In genomic region chr14:100122481-100123215, GRCh38 we compare ENCODE assay signal across 17 cellular contexts. TPM values are rescaled to one million over a fixed set of nuclear protein-coding genes. Genes with fewer than 3 reads are reported as not detected.
DNase-seq lines count a peak whose midpoint lies in the region; ATAC-seq and TF ChIP-seq lines count a peak whose summit lies in the region.
"Had no signal": no experiment of that assay in that cellular context is flagged by ENCODE, and none has a peak within 500 bp of the region (broad histone marks: within the 10 kb centered on the region; RNA-seq: fewer than 3 reads in every experiment).

No MANE protein-coding gene starts in this region.

- CTCF ChIA-PET in activated CD4-positive, alpha-beta T cell treated with anti-CD3 and anti-CD28 coated beads, Interleukin-2, amount 10 ng/mL, durations not matched to agents 7 days and 5 days (lab: Charles Lee), result interaction anchor here (0.8 to 1.9 kb wide), 2 partner anchors 14 to 26 kb away, joined by 3 to 9 read pairs; no protein-coding TSS in a partner anchor
- CTCF ChIA-PET in naive thymus-derived CD4-positive, alpha-beta T cell (lab: Charles Lee), result interaction anchor here (35.2 kb wide), 1 partner anchor 49 kb away, joined by 758 read pairs; the partner anchor contains the start of gene EVL

- no peaks in the 10 kb centered on the region for H3K9me3 Mint-ChIP-seq in activated CD4-positive, alpha-beta T cell treated with anti-CD3 and anti-CD28 coated beads, Interleukin-2, amount 10 ng/mL, durations not matched to agents 7 days and 5 days
- no peaks in the 10 kb centered on the region for H3K9me3 Mint-ChIP-seq in activated T-helper 17 cell treated with anti-CD3 and anti-CD28 coated beads, Interleukin-2, amount 50 U/mL, for 72 hours
- H3K9me3 Mint-ChIP-seq in naive thymus-derived CD4-positive, alpha-beta T cell, result no peaks in the 10 kb centered on the region
- H3K9me3 Mint-ChIP-seq: dendritic cell treated with granulocyte-macrophage colony-stimulating factor and Interleukin-4, amounts not matched to agents 40 ng/mL and 50 ng/mL, for 4 days; HFFc6; mesothelial cell of epicardium had no signal

- peak overlapping the region; percentile 10 for H3K27ac Mint-ChIP-seq in activated CD4-positive, alpha-beta T cell treated with anti-CD3 and anti-CD28 coated beads, Interleukin-2, amount 10 ng/mL, durations not matched to agents 7 days and 5 days
- H3K27ac Mint-ChIP-seq in activated T-helper 17 cell treated with anti-CD3 and anti-CD28 coated beads, Interleukin-2, amount 50 U/mL, for 72 hours, result peak overlapping the region; percentile 74
- peak overlapping the region in 7 of 9 donors; percentile 60 to 87 (median 71) for H3K27ac Mint-ChIP-seq in naive thymus-derived CD4-positive, alpha-beta T cell
- H3K27ac Mint-ChIP-seq: dendritic cell treated with granulocyte-macrophage colony-stimulating factor and Interleukin-4, amounts not matched to agents 40 ng/mL and 50 ng/mL, for 4 days; HFFc6; mesothelial cell of epicardium had no signal

- no peaks in the 10 kb centered on the region for H3K4me1 ChIP-seq in naive thymus-derived CD4-positive, alpha-beta T cell (ENCODE audit: control insufficient read depth in 2 of 2, insufficient read depth in 2 of 2, low read length in 2 of 2)
- peaks cover 0 to 7% (median 0%) of the 10 kb centered on the region in 3 donors for H3K4me1 ChIP-seq in gastroesophageal sphincter
- H3K4me1 ChIP-seq: prostate gland had no signal

- no peaks in the 10 kb centered on the region for H3K27me3 ChIP-seq in naive thymus-derived CD4-positive, alpha-beta T cell (ENCODE audit: control insufficient read depth in 2 of 2, insufficient read depth in 2 of 2, low read length in 2 of 2)
- H3K27me3 ChIP-seq in gastroesophageal sphincter, result no peaks in the 10 kb centered on the region
- H3K27me3 ChIP-seq in H7 (ENCODE audit: control insufficient read depth, insufficient read depth, low read length), result no peaks in the 10 kb centered on the region
- H3K27me3 ChIP-seq: MG63 had no signal

- H3K36me3 ChIP-seq in naive thymus-derived CD4-positive, alpha-beta T cell (ENCODE audit: control insufficient read depth in 2 of 3, insufficient read depth in 3 of 3, low read length in 3 of 3), result peaks cover 35 to 100% (median 58%) of the 10 kb centered on the region in 3 experiments
- H3K36me3 ChIP-seq in gastroesophageal sphincter (peaks cover 0 to 44% of the 10 kb centered on the region in 2 donors), H7 (replicated peaks; ENCODE audit: control insufficient read depth, insufficient read depth, low read length) (no peaks in the 10 kb centered on the region; the same call in 1 of the 2 replicates)
- H3K36me3 ChIP-seq: MG63, prostate gland had no signal

- H3K27me3 Mint-ChIP-seq in activated CD4-positive, alpha-beta T cell treated with anti-CD3 and anti-CD28 coated beads, Interleukin-2, amount 10 ng/mL, durations not matched to agents 7 days and 5 days, result no peaks in the 10 kb centered on the region
- H3K27me3 Mint-ChIP-seq in activated T-helper 17 cell treated with anti-CD3 and anti-CD28 coated beads, Interleukin-2, amount 50 U/mL, for 72 hours, result no peaks in the 10 kb centered on the region
- H3K27me3 Mint-ChIP-seq in naive thymus-derived CD4-positive, alpha-beta T cell, result no peaks in the 10 kb centered on the region
- H3K27me3 Mint-ChIP-seq: dendritic cell treated with granulocyte-macrophage colony-stimulating factor and Interleukin-4, amounts not matched to agents 40 ng/mL and 50 ng/mL, for 4 days had no signal

- no peak for TF ChIP-seq EP300 in gastroesophageal sphincter (IDR thresholded peaks at IDR 0.05)

- ATAC-seq in activated T-helper 17 cell treated with anti-CD3 and anti-CD28 coated beads, Interleukin-2, amount 50 U/mL, for 72 hours (replicated peaks), result no peak
- ATAC-seq in naive thymus-derived CD4-positive, alpha-beta T cell, result no peak
- no peak for ATAC-seq in gastroesophageal sphincter
- ATAC-seq: Panc1 had no signal

- TF ChIP-seq CTCF in gastroesophageal sphincter (IDR thresholded peaks at IDR 0.05), result no peak

- no peak for DNase-seq in activated CD4-positive, alpha-beta T cell treated with anti-CD3 and anti-CD28 coated beads, Interleukin-2, amount 10 ng/mL, durations not matched to agents 7 days and 5 days
- DNase-seq in activated CD4-positive, alpha-beta T cell treated with anti-CD3 and anti-CD28 coated beads for 4 hours, result no peak
- DNase-seq in Kasumi-1 (lab: John Stamatoyannopoulos, UW), result peak; percentile 17 to 34
- no peak for DNase-seq in naive thymus-derived CD4-positive, alpha-beta T cell
- DNase-seq in H7, result no peak
- DNase-seq in RKO (ENCODE audit: low spot score), result no peak
- DNase-seq: aorta, HFFc6, MG63, NCI-H226, trophoblast cell had no signal

- intact Hi-C loops in naive thymus-derived CD4-positive, alpha-beta T cell (cut with micrococcal nuclease), result loop anchor here in 1 of 2 donors (2.0 kb wide), 1 partner anchor 18 kb away; no protein-coding TSS in a partner anchor

- H3K4me3 Mint-ChIP-seq in activated CD4-positive, alpha-beta T cell treated with anti-CD3 and anti-CD28 coated beads, Interleukin-2, amount 10 ng/mL, durations not matched to agents 7 days and 5 days, result no peak overlapping the region
- no peak overlapping the region for H3K4me3 Mint-ChIP-seq in activated T-helper 17 cell treated with anti-CD3 and anti-CD28 coated beads, Interleukin-2, amount 50 U/mL, for 72 hours
- no peak overlapping the region for H3K4me3 Mint-ChIP-seq in naive thymus-derived CD4-positive, alpha-beta T cell
- H3K4me3 Mint-ChIP-seq: dendritic cell treated with granulocyte-macrophage colony-stimulating factor and Interleukin-4, amounts not matched to agents 40 ng/mL and 50 ng/mL, for 4 days; HFFc6; mesothelial cell of epicardium had no signal

- H3K4me1 Mint-ChIP-seq in activated CD4-positive, alpha-beta T cell treated with anti-CD3 and anti-CD28 coated beads, Interleukin-2, amount 10 ng/mL, durations not matched to agents 7 days and 5 days, result peaks cover 10% of the 10 kb centered on the region
- H3K4me1 Mint-ChIP-seq in activated T-helper 17 cell treated with anti-CD3 and anti-CD28 coated beads, Interleukin-2, amount 50 U/mL, for 72 hours, result peaks cover 13% of the 10 kb centered on the region
- peaks cover 18 to 38% (median 29%) of the 10 kb centered on the region in 7 donors for H3K4me1 Mint-ChIP-seq in naive thymus-derived CD4-positive, alpha-beta T cell
- H3K4me1 Mint-ChIP-seq: mesothelial cell of epicardium had no signal

- H3K36me3 Mint-ChIP-seq in activated CD4-positive, alpha-beta T cell treated with anti-CD3 and anti-CD28 coated beads, Interleukin-2, amount 10 ng/mL, durations not matched to agents 7 days and 5 days (ENCODE audit: low read depth), result peaks cover 61% of the 10 kb centered on the region
- H3K36me3 Mint-ChIP-seq in activated T-helper 17 cell treated with anti-CD3 and anti-CD28 coated beads, Interleukin-2, amount 50 U/mL, for 72 hours (ENCODE audit: low read depth), result peaks cover 91% of the 10 kb centered on the region
- peaks cover 11 to 36% (median 21%) of the 10 kb centered on the region in 5 donors for H3K36me3 Mint-ChIP-seq in naive thymus-derived CD4-positive, alpha-beta T cell

- POLR2A ChIA-PET in activated CD4-positive, alpha-beta T cell treated with anti-CD3 and anti-CD28 coated beads, Interleukin-2, amount 10 ng/mL, durations not matched to agents 7 days and 5 days (lab: Charles Lee), result no interaction called here
- POLR2A ChIA-PET in naive thymus-derived CD4-positive, alpha-beta T cell (lab: Charles Lee), result interaction anchor here (0.7 to 59.0 kb wide), 3 partner anchors 9 to 58 kb away, joined by 3 to 2344 read pairs (median 4); partner anchors contain the start of gene EVL

- 85 to 100% methylated on average over 1 to 4 of the region's 8 CpGs for WGBS in gastroesophageal sphincter (ENCODE audit: low coverage in 1 of 2), 2 donors

- TF ChIP-seq POLR2A in gastroesophageal sphincter (IDR thresholded peaks at IDR 0.05), result no peak

- H3K27ac ChIP-seq in naive thymus-derived CD4-positive, alpha-beta T cell (ENCODE audit: low read depth, low read length), result no peak overlapping the region
- H3K27ac ChIP-seq in gastroesophageal sphincter, result no peak overlapping the region
- H3K27ac ChIP-seq: prostate gland had no signal

- H3K9me3 ChIP-seq in naive thymus-derived CD4-positive, alpha-beta T cell (ENCODE audit: control insufficient read depth in 2 of 3, low read length in 3 of 3), result no peaks in the 10 kb centered on the region
- H3K9me3 ChIP-seq in gastroesophageal sphincter, result no peaks in the 10 kb centered on the region
- H3K9me3 ChIP-seq: MG63, prostate gland had no signal

- no peak overlapping the region for H3K4me3 ChIP-seq in naive thymus-derived CD4-positive, alpha-beta T cell (ENCODE audit: low read length)
- H3K4me3 ChIP-seq in gastroesophageal sphincter (no peak overlapping the region), H7 (ENCODE audit: insufficient read depth, low read depth, low read length) (no peak overlapping the region)
- H3K4me3 ChIP-seq: MG63, prostate gland had no signal

RNA-seq across cellular contexts. Expression of gene DEGS2, which starts 36.8 kb away (rescaled TPM):
- total RNA-seq in activated CD4-positive, alpha-beta T cell treated with anti-CD3 and anti-CD28 coated beads, Interleukin-2, amount 10 ng/mL, durations not matched to agents 7 days and 5 days, result under 1 TPM; 0.15 to 0.23 TPM
- total RNA-seq in activated T-helper 17 cell treated with anti-CD3 and anti-CD28 coated beads, Interleukin-2, amount 50 U/mL, for 72 hours, result 1 to 10 TPM in 1 of 2 donors, under 1 TPM in 1; 0.30 to 8.3 TPM
- total RNA-seq in naive thymus-derived CD4-positive, alpha-beta T cell, result 1 to 10 TPM in 1 of 5 experiments, under 1 TPM in 3, not detected in 1; 0.19 to 1.0 (median 0.32) TPM
- polyA plus RNA-seq in naive thymus-derived CD4-positive, alpha-beta T cell, result 1 to 10 TPM in 1 of 2 donors, under 1 TPM in 1; 0.51 to 1.0 TPM
- under 1 TPM; 0.16 to 0.94 (median 0.68) TPM for total RNA-seq in gastroesophageal sphincter
- total RNA-seq in H7 (2014; rRNA removed; shearing (Covaris generic)), result not detected in 2 replicates
- total RNA-seq: HFFc6 had no signal

RNA-seq across cellular contexts. Expression of gene EVL, which starts 57.4 kb away (rescaled TPM):
- 1,000 to 10,000 TPM; 1,017 to 1,048 TPM for total RNA-seq in activated CD4-positive, alpha-beta T cell treated with anti-CD3 and anti-CD28 coated beads, Interleukin-2, amount 10 ng/mL, durations not matched to agents 7 days and 5 days
- total RNA-seq in activated T-helper 17 cell treated with anti-CD3 and anti-CD28 coated beads, Interleukin-2, amount 50 U/mL, for 72 hours, result 100 to 1,000 TPM; 493 to 560 TPM
- 1,000 to 10,000 TPM in 3 of 5 experiments, 100 to 1,000 TPM in 2; 851 to 1,469 (median 1,230) TPM for total RNA-seq in naive thymus-derived CD4-positive, alpha-beta T cell
- polyA plus RNA-seq in naive thymus-derived CD4-positive, alpha-beta T cell, result 100 to 1,000 TPM; 163 to 184 TPM
- total RNA-seq in gastroesophageal sphincter, result 10 to 100 TPM; 36.1 to 42.6 (median 38.5) TPM
- total RNA-seq in H7 (2014; rRNA removed; shearing (Covaris generic)), result 35.9 and 38.9 TPM in 2 replicates

Comparison
In these comparisons a context has a peak if more than half of its experiments do, and no peak if none do; other contexts are left out.
1. DNase-seq: peak in Kasumi-1 (2 of 2); none in activated CD4-positive, alpha-beta T cell treated with anti-CD3 and anti-CD28 coated beads, Interleukin-2, amount 10 ng/mL, durations not matched to agents 7 days and 5 days (single experiment), activated CD4-positive, alpha-beta T cell treated with anti-CD3 and anti-CD28 coated beads for 4 hours (0 of 2), naive thymus-derived CD4-positive, alpha-beta T cell (0 of 9), H7 (single experiment) and RKO (single experiment).
2. H3K27ac Mint-ChIP-seq: peak in every context shown above with its lines; median percentile 74 in activated T-helper 17 cell treated with anti-CD3 and anti-CD28 coated beads, Interleukin-2, amount 50 U/mL, for 72 hours; 71 in naive thymus-derived CD4-positive, alpha-beta T cell; 10 in activated CD4-positive, alpha-beta T cell treated with anti-CD3 and anti-CD28 coated beads, Interleukin-2, amount 10 ng/mL, durations not matched to agents 7 days and 5 days.
3. RNA of gene EVL, which starts 57.4 kb away (total RNA-seq): 851 to 1,469 TPM in naive thymus-derived CD4-positive, alpha-beta T cell, 1,017 to 1,048 TPM in activated CD4-positive, alpha-beta T cell treated with anti-CD3 and anti-CD28 coated beads, Interleukin-2, amount 10 ng/mL, durations not matched to agents 7 days and 5 days and 493 to 560 TPM in activated T-helper 17 cell treated with anti-CD3 and anti-CD28 coated beads, Interleukin-2, amount 50 U/mL, for 72 hours; 35.9 to 38.9 TPM in H7 and 36.1 to 42.6 TPM in gastroesophageal sphincter; every median in the first group is over 10 times any median in the second.